In the genomic region with DNA sequence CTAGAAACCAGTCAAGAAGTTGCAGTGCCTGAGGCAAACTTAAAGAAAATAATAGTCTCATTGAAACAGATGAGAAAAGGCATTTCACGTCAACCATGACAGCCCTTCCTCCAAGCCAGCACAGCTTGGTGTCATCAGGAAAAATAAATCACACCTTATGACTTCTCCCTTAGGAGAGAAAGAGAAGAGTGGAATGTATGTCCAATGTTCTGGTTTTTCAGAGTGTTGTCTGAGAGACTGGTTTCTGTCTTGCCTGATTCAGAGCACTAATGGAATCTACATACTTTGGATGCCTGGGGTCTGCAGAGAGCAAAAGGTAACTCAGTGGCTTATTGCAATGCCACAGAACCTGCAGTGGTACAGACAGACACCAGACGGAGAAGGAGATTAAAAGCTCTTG, we compare ENCODE assay signal across 1 cellular context.
TF ChIP-seq lines count a peak whose summit lies in the region.

No MANE protein-coding gene starts in this region.

TF ChIP-seq in H1, 55 proteins besides CTCF, POLR2A, EP300 and RAD21:
- TF ChIP-seq TEAD4 (IDR thresholded peaks at IDR 0.05; ENCODE audit: low read depth, low read length) = 0 out of 2 replicates have a peak, but pooled peaks have one; percentile 25
- no peak for TF ChIP-seq NRF1 (IDR thresholded peaks at IDR 0.05; ENCODE audit: low read depth, low read length)
TF ChIP-seq in H1: peak in this region for 1.
